ENCODE assay signal across 1 cellular context in genomic region chr20:44901972-44902371, GRCh38.
A peak's percentile ranks its signal among the peaks of the same experiment; 100 is the strongest.
TF ChIP-seq lines count a peak whose summit lies in the region.

No MANE protein-coding gene starts in this region.

TF ChIP-seq in HEK293, 187 proteins besides CTCF, POLR2A, EP300 and RAD21 (continued from another document):
- TF ChIP-seq, protein P1, sequence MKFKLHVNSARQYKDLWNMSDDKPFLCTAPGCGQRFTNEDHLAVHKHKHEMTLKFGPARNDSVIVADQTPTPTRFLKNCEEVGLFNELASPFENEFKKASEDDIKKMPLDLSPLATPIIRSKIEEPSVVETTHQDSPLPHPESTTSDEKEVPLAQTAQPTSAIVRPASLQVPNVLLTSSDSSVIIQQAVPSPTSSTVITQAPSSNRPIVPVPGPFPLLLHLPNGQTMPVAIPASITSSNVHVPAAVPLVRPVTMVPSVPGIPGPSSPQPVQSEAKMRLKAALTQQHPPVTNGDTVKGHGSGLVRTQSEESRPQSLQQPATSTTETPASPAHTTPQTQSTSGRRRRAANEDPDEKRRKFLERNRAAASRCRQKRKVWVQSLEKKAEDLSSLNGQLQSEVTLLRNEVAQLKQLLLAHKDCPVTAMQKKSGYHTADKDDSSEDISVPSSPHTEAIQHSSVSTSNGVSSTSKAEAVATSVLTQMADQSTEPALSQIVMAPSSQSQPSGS (tag by site-specific recombination; IDR thresholded peaks at IDR 0.05; ENCODE audit: low read depth) = peak; percentile 77
- TF ChIP-seq ZBTB21 (tag by site-specific recombination; IDR thresholded peaks at IDR 0.05) (peak; percentile 59), ZNF121 (tag by site-specific recombination; IDR thresholded peaks at IDR 0.05) (no peak), SP7 (tag by site-specific recombination; IDR thresholded peaks at IDR 0.05) (0 out of 2 replicates have a peak, but pooled peaks have one; percentile 36), ZNF184 (tag by site-specific recombination; IDR thresholded peaks at IDR 0.05) (0 out of 2 replicates have a peak, but pooled peaks have one; percentile 22), YY2 (tag by site-specific recombination; IDR thresholded peaks at IDR 0.05) (no peak), ZNF404 (tag by site-specific recombination; IDR thresholded peaks at IDR 0.05) (no peak), KLF9 (tag by site-specific recombination; IDR thresholded peaks at IDR 0.05; ENCODE audit: low read depth) (no peak), GLIS2 (tag by site-specific recombination; IDR thresholded peaks at IDR 0.05) (no peak), ZNF830 (tag by site-specific recombination; IDR thresholded peaks at IDR 0.05; ENCODE audit: low read depth) (no peak), GLI4 (tag by site-specific recombination; IDR thresholded peaks at IDR 0.05) (no peak), ZNF610 (tag by site-specific recombination; IDR thresholded peaks at IDR 0.05; ENCODE audit: borderline replicate concordance) (no peak), ZBTB8A (tag by site-specific recombination; IDR thresholded peaks at IDR 0.05) (no peak), RBAK (tag by site-specific recombination; IDR thresholded peaks at IDR 0.05) (no peak), ZNF302 (tag by site-specific recombination; IDR thresholded peaks at IDR 0.05; ENCODE audit: low read depth) (no peak), ZNF223 (tag by site-specific recombination; IDR thresholded peaks at IDR 0.05) (no peak), ZNF571 (tag by site-specific recombination; IDR thresholded peaks at IDR 0.05) (no peak), MYNN (tag by site-specific recombination; IDR thresholded peaks at IDR 0.05; ENCODE audit: borderline replicate concordance) (no peak), ZBTB7A (tag by site-specific recombination; IDR thresholded peaks at IDR 0.05; ENCODE audit: low read depth) (no peak), YY1 (tag by site-specific recombination; IDR thresholded peaks at IDR 0.05) (no peak), MZF1 (tag by site-specific recombination; IDR thresholded peaks at IDR 0.05; ENCODE audit: borderline replicate concordance) (no peak), ZBTB48 (tag by site-specific recombination; IDR thresholded peaks at IDR 0.05) (no peak), ZNF18 (tag by site-specific recombination; IDR thresholded peaks at IDR 0.05) (no peak), ZFP37 (tag by site-specific recombination; IDR thresholded peaks at IDR 0.05) (no peak), OVOL3 (tag by site-specific recombination; IDR thresholded peaks at IDR 0.05) (no peak), GLIS1 (tag by site-specific recombination; IDR thresholded peaks at IDR 0.05) (peak; percentile 21; the same call in 1 of the 2 replicates), ZNF645 (tag by site-specific recombination; IDR thresholded peaks at IDR 0.05) (no peak), ZBTB17 (tag by site-specific recombination; IDR thresholded peaks at IDR 0.05) (peak; percentile 64; the same call in 1 of the 2 replicates), ZNF169 (tag by site-specific recombination; IDR thresholded peaks at IDR 0.05) (no peak), ZFP69B (tag by site-specific recombination; IDR thresholded peaks at IDR 0.05) (no peak), ZNF394 (tag by site-specific recombination; IDR thresholded peaks at IDR 0.05; ENCODE audit: borderline replicate concordance) (0 out of 2 replicates have a peak, but pooled peaks have one; percentile 27)
- TF ChIP-seq, protein P2, sequence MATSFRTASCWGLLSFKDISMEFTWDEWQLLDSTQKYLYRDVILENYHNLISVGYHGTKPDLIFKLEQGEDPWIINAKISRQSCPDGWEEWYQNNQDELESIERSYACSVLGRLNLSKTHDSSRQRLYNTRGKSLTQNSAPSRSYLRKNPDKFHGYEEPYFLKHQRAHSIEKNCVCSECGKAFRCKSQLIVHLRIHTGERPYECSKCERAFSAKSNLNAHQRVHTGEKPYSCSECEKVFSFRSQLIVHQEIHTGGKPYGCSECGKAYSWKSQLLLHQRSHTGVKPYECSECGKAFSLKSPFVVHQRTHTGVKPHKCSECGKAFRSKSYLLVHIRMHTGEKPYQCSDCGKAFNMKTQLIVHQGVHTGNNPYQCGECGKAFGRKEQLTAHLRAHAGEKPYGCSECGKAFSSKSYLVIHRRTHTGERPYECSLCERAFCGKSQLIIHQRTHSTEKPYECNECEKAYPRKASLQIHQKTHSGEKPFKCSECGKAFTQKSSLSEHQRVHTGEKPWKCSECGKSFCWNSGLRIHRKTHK (tag by site-specific recombination; IDR thresholded peaks at IDR 0.05) = no peak
- TF ChIP-seq, protein P3, sequence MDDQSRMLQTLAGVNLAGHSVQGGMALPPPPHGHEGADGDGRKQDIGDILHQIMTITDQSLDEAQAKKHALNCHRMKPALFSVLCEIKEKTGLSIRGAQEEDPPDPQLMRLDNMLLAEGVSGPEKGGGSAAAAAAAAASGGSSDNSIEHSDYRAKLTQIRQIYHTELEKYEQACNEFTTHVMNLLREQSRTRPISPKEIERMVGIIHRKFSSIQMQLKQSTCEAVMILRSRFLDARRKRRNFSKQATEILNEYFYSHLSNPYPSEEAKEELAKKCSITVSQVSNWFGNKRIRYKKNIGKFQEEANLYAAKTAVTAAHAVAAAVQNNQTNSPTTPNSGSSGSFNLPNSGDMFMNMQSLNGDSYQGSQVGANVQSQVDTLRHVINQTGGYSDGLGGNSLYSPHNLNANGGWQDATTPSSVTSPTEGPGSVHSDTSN (CRISPR knock-in tag; IDR thresholded peaks at IDR 0.05) = no peak
- TF ChIP-seq, protein P4, sequence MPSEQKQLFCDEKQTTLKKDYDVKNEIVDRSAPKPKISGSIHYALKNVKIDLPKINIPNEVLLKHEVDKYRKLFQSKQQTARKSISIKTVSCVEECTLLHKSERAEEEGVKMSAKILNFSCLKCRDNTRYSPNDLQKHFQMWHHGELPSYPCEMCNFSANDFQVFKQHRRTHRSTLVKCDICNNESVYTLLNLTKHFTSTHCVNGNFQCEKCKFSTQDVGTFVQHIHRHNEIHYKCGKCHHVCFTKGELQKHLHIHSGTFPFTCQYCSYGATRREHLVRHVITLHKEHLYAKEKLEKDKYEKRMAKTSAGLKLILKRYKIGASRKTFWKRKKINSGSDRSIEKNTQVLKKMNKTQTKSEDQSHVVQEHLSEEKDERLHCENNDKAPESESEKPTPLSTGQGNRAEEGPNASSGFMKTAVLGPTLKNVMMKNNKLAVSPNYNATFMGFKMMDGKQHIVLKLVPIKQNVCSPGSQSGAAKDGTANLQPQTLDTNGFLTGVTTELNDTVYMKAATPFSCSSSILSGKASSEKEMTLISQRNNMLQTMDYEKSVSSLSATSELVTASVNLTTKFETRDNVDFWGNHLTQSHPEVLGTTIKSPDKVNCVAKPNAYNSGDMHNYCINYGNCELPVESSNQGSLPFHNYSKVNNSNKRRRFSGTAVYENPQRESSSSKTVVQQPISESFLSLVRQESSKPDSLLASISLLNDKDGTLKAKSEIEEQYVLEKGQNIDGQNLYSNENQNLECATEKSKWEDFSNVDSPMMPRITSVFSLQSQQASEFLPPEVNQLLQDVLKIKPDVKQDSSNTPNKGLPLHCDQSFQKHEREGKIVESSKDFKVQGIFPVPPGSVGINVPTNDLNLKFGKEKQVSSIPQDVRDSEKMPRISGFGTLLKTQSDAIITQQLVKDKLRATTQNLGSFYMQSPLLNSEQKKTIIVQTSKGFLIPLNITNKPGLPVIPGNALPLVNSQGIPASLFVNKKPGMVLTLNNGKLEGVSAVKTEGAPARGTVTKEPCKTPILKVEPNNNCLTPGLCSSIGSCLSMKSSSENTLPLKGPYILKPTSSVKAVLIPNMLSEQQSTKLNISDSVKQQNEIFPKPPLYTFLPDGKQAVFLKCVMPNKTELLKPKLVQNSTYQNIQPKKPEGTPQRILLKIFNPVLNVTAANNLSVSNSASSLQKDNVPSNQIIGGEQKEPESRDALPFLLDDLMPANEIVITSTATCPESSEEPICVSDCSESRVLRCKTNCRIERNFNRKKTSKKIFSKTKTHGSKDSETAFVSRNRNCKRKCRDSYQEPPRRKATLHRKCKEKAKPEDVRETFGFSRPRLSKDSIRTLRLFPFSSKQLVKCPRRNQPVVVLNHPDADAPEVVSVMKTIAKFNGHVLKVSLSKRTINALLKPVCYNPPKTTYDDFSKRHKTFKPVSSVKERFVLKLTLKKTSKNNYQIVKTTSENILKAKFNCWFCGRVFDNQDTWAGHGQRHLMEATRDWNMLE (tag by site-specific recombination; conservative IDR thresholded peaks at IDR 0.05; ENCODE audit: low read depth) = no peak
- TF ChIP-seq, protein P5, sequence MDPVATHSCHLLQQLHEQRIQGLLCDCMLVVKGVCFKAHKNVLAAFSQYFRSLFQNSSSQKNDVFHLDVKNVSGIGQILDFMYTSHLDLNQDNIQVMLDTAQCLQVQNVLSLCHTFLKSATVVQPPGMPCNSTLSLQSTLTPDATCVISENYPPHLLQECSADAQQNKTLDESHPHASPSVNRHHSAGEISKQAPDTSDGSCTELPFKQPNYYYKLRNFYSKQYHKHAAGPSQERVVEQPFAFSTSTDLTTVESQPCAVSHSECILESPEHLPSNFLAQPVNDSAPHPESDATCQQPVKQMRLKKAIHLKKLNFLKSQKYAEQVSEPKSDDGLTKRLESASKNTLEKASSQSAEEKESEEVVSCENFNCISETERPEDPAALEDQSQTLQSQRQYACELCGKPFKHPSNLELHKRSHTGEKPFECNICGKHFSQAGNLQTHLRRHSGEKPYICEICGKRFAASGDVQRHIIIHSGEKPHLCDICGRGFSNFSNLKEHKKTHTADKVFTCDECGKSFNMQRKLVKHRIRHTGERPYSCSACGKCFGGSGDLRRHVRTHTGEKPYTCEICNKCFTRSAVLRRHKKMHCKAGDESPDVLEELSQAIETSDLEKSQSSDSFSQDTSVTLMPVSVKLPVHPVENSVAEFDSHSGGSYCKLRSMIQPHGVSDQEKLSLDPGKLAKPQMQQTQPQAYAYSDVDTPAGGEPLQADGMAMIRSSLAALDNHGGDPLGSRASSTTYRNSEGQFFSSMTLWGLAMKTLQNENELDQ (tag by site-specific recombination; IDR thresholded peaks at IDR 0.05; ENCODE audit: low read depth) = no peak
